In the genomic region with DNA sequence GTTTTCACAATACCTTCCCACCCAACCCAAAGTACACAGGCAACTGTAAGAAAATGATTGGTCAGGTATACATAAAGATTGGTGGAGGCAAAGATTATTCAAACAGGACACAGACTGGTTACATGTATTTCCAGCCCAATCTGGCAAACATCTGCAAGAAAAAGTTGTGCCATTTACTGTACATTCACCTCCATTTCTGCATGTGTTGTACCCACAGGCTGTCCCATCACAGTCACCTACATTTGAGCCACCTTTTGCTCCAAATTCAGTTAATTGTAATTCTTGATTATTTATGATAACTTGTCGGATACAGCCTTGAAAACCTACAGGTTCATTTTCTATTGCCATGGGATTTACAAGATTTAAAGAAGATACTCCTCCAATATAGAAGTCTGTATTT, we compare ENCODE assay signal across 23 cellular contexts.
DNase-seq lines count a peak whose midpoint lies in the region; ATAC-seq, FAIRE-seq and TF ChIP-seq lines count a peak whose summit lies in the region.
"Had no signal": no experiment of that assay in that cellular context is flagged by ENCODE, and none has a peak within 500 bp of the region (broad histone marks: within the 10 kb centered on the region; RNA-seq: fewer than 3 reads in every experiment).

No MANE protein-coding gene starts in this region.

- FAIRE-seq in GM12891 (lab: Jason Lieb, UNC) (peak; percentile 9), urothelium cell line (lab: Jason Lieb, UNC) (peak; percentile 23)
- FAIRE-seq: A204.1, G401.6, GM12892, GM18507 had no signal

- peaks cover 0 to 4% of the 10 kb centered on the region in 2 experiments; a peak in 1 of 3 replicates for H3K36me3 ChIP-seq in HEK293 (ENCODE audit: control insufficient read depth in 2 of 2, insufficient read depth in 1 of 2, low read length in 2 of 2)
- H3K36me3 ChIP-seq: BE2C, BLaER1 had no signal

- TF ChIP-seq POLR2A in GM12891 (IDR thresholded peaks at IDR 0.05; ENCODE audit: low read depth, low read length), result no peak

- POLR2A ChIA-PET in HEK293 (lab: Yijun Ruan, JAX), result no interaction called here

- H3K9me3 ChIP-seq in HEK293 (ENCODE audit: control insufficient read depth, insufficient read depth, low read depth, low read length), result no peaks in the 10 kb centered on the region
- H3K9me3 ChIP-seq: BE2C, BLaER1 had no signal

- no peak for TF ChIP-seq CTCF in HEK293 (tag by site-specific recombination; IDR thresholded peaks at IDR 0.05)

- DNase-seq in GM12891 (ENCODE audit: insufficient read length, low spot score) (no peak), urothelium cell line (ENCODE audit: low spot score) (no peak), DMS79 treated with DMSO at 0.1 percent for 48 hours (lab: John Stamatoyannopoulos, UW) (no peak)
- DNase-seq: 8988T; ACHN; BE2C; C1 segment of cervical spinal cord; CD4-positive, alpha-beta memory T cell; CD4-positive, CD25-positive, alpha-beta regulatory T cell; CD8-positive, alpha-beta memory T cell; COR-L47; DMS 273 treated with DMSO at 0.1 percent for 48 hours; DMS153; DMS53; DMS79; GF-D8 had no signal

- H3K27ac ChIP-seq in HEK293 (ENCODE audit: extremely low read depth, low read depth, low read length), result no peak overlapping the region
- H3K27ac ChIP-seq: BLaER1 had no signal

- no peaks in the 10 kb centered on the region for H3K4me1 ChIP-seq in HEK293 (ENCODE audit: control insufficient read depth, insufficient read depth, low read length)
- H3K4me1 ChIP-seq: BE2C, BLaER1 had no signal

- no peak for ATAC-seq in GM21737 (IDR thresholded peaks at IDR 0.05; ENCODE audit: unreplicated experiment)

- H3K4me3 ChIP-seq in HEK293 (ENCODE audit: low read depth, low read length), result no peak overlapping the region
- H3K4me3 ChIP-seq: BLaER1 had no signal

- CTCF ChIA-PET in HEK293 (lab: Yijun Ruan, JAX), result interaction anchor here (0.5 kb wide), 1 partner anchor 40 kb away, joined by 4 read pairs; no protein-coding TSS in a partner anchor

TF ChIP-seq in GM12891, 5 proteins besides CTCF, POLR2A, EP300 and RAD21:
- TF ChIP-seq POLR2AphosphoS5 (IDR thresholded peaks at IDR 0.05; ENCODE audit: low read depth, low read length) (no peak), POU2F2 (IDR thresholded peaks at IDR 0.05; ENCODE audit: low read depth, low read length) (no peak), TAF1 (IDR thresholded peaks at IDR 0.05; ENCODE audit: low read depth, low read length) (no peak), PAX5 (IDR thresholded peaks at IDR 0.05; ENCODE audit: insufficient read depth, low read length, severe bottlenecking) (no peak), SPI1 (IDR thresholded peaks at IDR 0.05; ENCODE audit: low read depth, low read length) (no peak)
TF ChIP-seq in GM12891: peak in this region for 0.

TF ChIP-seq in HEK293, 187 proteins besides CTCF, POLR2A, EP300 and RAD21:
- TF ChIP-seq AEBP2 (tag by site-specific recombination; IDR thresholded peaks at IDR 0.05; ENCODE audit: borderline replicate concordance), result no peak
- no peak for TF ChIP-seq KLF16 (tag by site-specific recombination; IDR thresholded peaks at IDR 0.05)
- peak; percentile 94 for TF ChIP-seq ZNF133 (tag by site-specific recombination; IDR thresholded peaks at IDR 0.05)
- TF ChIP-seq ZBTB11 (tag by site-specific recombination; conservative IDR thresholded peaks at IDR 0.05; ENCODE audit: low read depth), result no peak
- TF ChIP-seq ZNF2 (tag by site-specific recombination; IDR thresholded peaks at IDR 0.05), result no peak
- no peak for TF ChIP-seq ZNF423 (tag by site-specific recombination; IDR thresholded peaks at IDR 0.05)
- no peak for TF ChIP-seq ZNF121 (tag by site-specific recombination; IDR thresholded peaks at IDR 0.05)
